In genomic region chr5:34041247-34041972, GRCh38 we compare ENCODE assay signal across 28 cellular contexts. TPM values are rescaled to one million over a fixed set of nuclear protein-coding genes. Genes with fewer than 3 reads are reported as not detected.
A peak's percentile ranks its signal among the peaks of the same experiment; 100 is the strongest.
DNase-seq lines count a peak whose midpoint lies in the region; ATAC-seq, FAIRE-seq and TF ChIP-seq lines count a peak whose summit lies in the region.
"Had no signal": no experiment of that assay in that cellular context is flagged by ENCODE, and none has a peak within 500 bp of the region (broad histone marks: within the 10 kb centered on the region; RNA-seq: fewer than 3 reads in every experiment).

No MANE protein-coding gene starts in this region.

- H3K36me3 Mint-ChIP-seq in natural killer cell treated with Interleukin-12 subunit alpha and Interleukin-12 subunit beta and Interleukin-15 and Interleukin-18, amount 100 ng/mL, for 72 hours = no peaks in the 10 kb centered on the region
- no peaks in the 10 kb centered on the region for H3K36me3 Mint-ChIP-seq in natural killer cell
- H3K36me3 Mint-ChIP-seq: neural progenitor cell had no signal

- no peaks in the 10 kb centered on the region for H3K9me1 ChIP-seq in endothelial cell of umbilical vein (replicated peaks; ENCODE audit: control insufficient read depth, extremely low read depth, insufficient read depth, low read length)

- H2AFZ ChIP-seq in endothelial cell of umbilical vein (ENCODE audit: low read depth, low read length) = no peak overlapping the region
- H2AFZ ChIP-seq: neural progenitor cell had no signal

- BruUV-seq in endothelial cell of umbilical vein (replicated peaks; lab: Mats Ljungman, UMichigan) = no TSS peak

- no peak for TF ChIP-seq POLR2A in endothelial cell of umbilical vein (IDR thresholded peaks at IDR 0.05; ENCODE audit: low read depth, low read length)

- intact Hi-C loops in natural killer cell (cut with micrococcal nuclease) (no loop called here), endothelial cell of umbilical vein (cut with micrococcal nuclease) (no loop called here), left cardiac atrium (cut with DNase I) (no loop called here)

- H3K27me3 ChIP-seq in endothelial cell of umbilical vein (ENCODE audit: control insufficient read depth in 2 of 2, insufficient read depth in 2 of 2, low read length in 2 of 2) = no peaks in the 10 kb centered on the region
- H3K27me3 ChIP-seq: neural progenitor cell, tibial artery had no signal

- FAIRE-seq in endothelial cell of umbilical vein (lab: Jason Lieb, UNC) = peak; percentile 59
- FAIRE-seq: K562 had no signal

- H3K4me1 Mint-ChIP-seq in natural killer cell treated with Interleukin-12 subunit alpha and Interleukin-12 subunit beta and Interleukin-15 and Interleukin-18, amount 100 ng/mL, for 72 hours (ENCODE audit: low read depth in 2 of 2) = peaks cover 49% of the 10 kb centered on the region in 2 donors
- H3K4me1 Mint-ChIP-seq in natural killer cell = peaks cover 56 to 64% of the 10 kb centered on the region in 2 donors

- no peaks in the 10 kb centered on the region for H3K9me3 Mint-ChIP-seq in natural killer cell treated with Interleukin-12 subunit alpha and Interleukin-12 subunit beta and Interleukin-15 and Interleukin-18, amount 100 ng/mL, for 72 hours
- no peaks in the 10 kb centered on the region for H3K9me3 Mint-ChIP-seq in natural killer cell
- H3K9me3 Mint-ChIP-seq: activated naive CD8-positive, alpha-beta T cell treated with anti-CD3 and anti-CD28 coated beads, Interleukin-2, amount 50 U/mL, for 24 hours; CD4-positive, alpha-beta memory T cell; stimulated activated naive CD8-positive, alpha-beta T cell treated with anti-CD3 and anti-CD28 coated beads, Interleukin-15, Interleukin-2, amounts not matched to agents 100 ng/mL and 50 ng/mL, for 24 hours had no signal

- H4K20me1 ChIP-seq in endothelial cell of umbilical vein (replicated peaks; ENCODE audit: control insufficient read depth, extremely low read depth, insufficient read depth, low read length) = no peaks in the 10 kb centered on the region

- H3K27ac Mint-ChIP-seq in natural killer cell treated with Interleukin-12 subunit alpha and Interleukin-12 subunit beta and Interleukin-15 and Interleukin-18, amount 100 ng/mL, for 72 hours = peak overlapping the region; percentile 26 to 90
- peak overlapping the region in 1 of 2 donors; percentile 93 for H3K27ac Mint-ChIP-seq in natural killer cell
- H3K27ac Mint-ChIP-seq: activated CD8-positive, alpha-beta T cell treated with anti-CD3 and anti-CD28 coated beads, Interleukin-2, amount 10 ng/mL, durations not matched to agents 7 days and 5 days; activated naive CD8-positive, alpha-beta T cell treated with anti-CD3 and anti-CD28 coated beads, Interleukin-2, amount 50 U/mL, for 24 hours; neural progenitor cell; stimulated activated naive CD8-positive, alpha-beta T cell treated with anti-CD3 and anti-CD28 coated beads, Interleukin-15, Interleukin-2, amounts not matched to agents 100 ng/mL and 50 ng/mL, for 24 hours; T-helper 17 cell had no signal

- CTCF ChIA-PET in endothelial cell of umbilical vein (lab: Charles Lee) = no interaction called here
- CTCF ChIA-PET in GM10248 (lab: Yijun Ruan, JAX) = interaction anchor here (1.5 kb wide), 1 partner anchor 19 kb away, joined by 5 read pairs; no protein-coding TSS in a partner anchor

- H3K9ac ChIP-seq in endothelial cell of umbilical vein (replicated peaks; ENCODE audit: extremely low read depth, insufficient read depth, low read length) = no peak overlapping the region
- H3K9ac ChIP-seq: neural progenitor cell, SK-N-SH had no signal

- TF ChIP-seq CTCF in natural killer cell (IDR thresholded peaks at IDR 0.05) = no peak
- TF ChIP-seq CTCF in endothelial cell of umbilical vein (IDR thresholded peaks at IDR 0.05; ENCODE audit: extremely low read depth in 1 of 2, insufficient read depth in 1 of 2, low read depth in 1 of 2, low read length in 2 of 2) = no peak
- TF ChIP-seq CTCF in GM10248 (IDR thresholded peaks at IDR 0.05; ENCODE audit: control extremely low read depth, extremely low read depth, low read depth, missing control alignments) = no peak

- H3K4me3 ChIP-seq in endothelial cell of umbilical vein (replicated peaks in 1 of 3; ENCODE audit: insufficient read depth in 1 of 3, low read depth in 1 of 3, low read length in 3 of 3) = no peak overlapping the region
- H3K4me3 ChIP-seq: K562, neural progenitor cell, tibial artery had no signal

- no peak overlapping the region for H3K27ac ChIP-seq in endothelial cell of umbilical vein (ENCODE audit: insufficient read depth, low read depth, low read length)
- H3K27ac ChIP-seq: 22Rv1, neural progenitor cell, tibial artery had no signal

- no peak for DNase-seq in natural killer cell treated with Interleukin-12 subunit alpha and Interleukin-12 subunit beta and Interleukin-15 and Interleukin-18, amount 100 ng/mL, for 72 hours (ENCODE audit: low spot score)
- DNase-seq in natural killer cell (no peak), endothelial cell of umbilical vein (ENCODE audit: low read depth, low spot score) (no peak), GM10248 (ENCODE audit: extremely low spot score) (no peak), A172 (ENCODE audit: low spot score) (no peak), left cardiac atrium (no peak)
- no peak for DNase-seq in activated CD8-positive, alpha-beta memory T cell treated with anti-CD3 and anti-CD28 coated beads, Interleukin-2, amount 50 U/mL, for 4 hours
- DNase-seq: activated CD8-positive, alpha-beta T cell treated with anti-CD3 and anti-CD28 coated beads, Interleukin-2, amount 10 ng/mL, durations not matched to agents 7 days and 5 days; activated gamma-delta T cell treated with Interleukin-2 at 50 U/mL for 16 hours; activated naive CD8-positive, alpha-beta T cell treated with anti-CD3 and anti-CD28 coated beads, Interleukin-2, amount 50 U/mL, for 24 hours; CD4-positive, alpha-beta memory T cell; NCI-H1417 treated with DMSO at 0.1 percent for 48 hours; NCI-H2107; NCI-H446; NCI-H82; SK-N-SH; stimulated activated CD4-positive, alpha-beta T cell treated with anti-CD3 and anti-CD28 coated beads, Interleukin-15, amount 100 ng/mL, for 24 hours; T-helper 17 cell had no signal

- no peak for ATAC-seq in natural killer cell treated with Interleukin-12 subunit alpha and Interleukin-12 subunit beta and Interleukin-15 and Interleukin-18, amount 100 ng/mL, for 72 hours
- no peak for ATAC-seq in natural killer cell
- ATAC-seq in HG03135 (IDR thresholded peaks at IDR 0.05; ENCODE audit: unreplicated experiment) = peak; percentile 70
- ATAC-seq in left cardiac atrium = no peak
- ATAC-seq: activated CD8-positive, alpha-beta T cell treated with anti-CD3 and anti-CD28 coated beads, Interleukin-2, amount 10 ng/mL, durations not matched to agents 7 days and 5 days; activated naive CD8-positive, alpha-beta T cell treated with anti-CD3 and anti-CD28 coated beads, Interleukin-2, amount 50 U/mL, for 24 hours; esophagus mucosa; K562; T-helper 17 cell had no signal

- peaks cover 25% of the 10 kb centered on the region for H3K4me1 ChIP-seq in endothelial cell of umbilical vein (ENCODE audit: control insufficient read depth, extremely low read depth, insufficient read depth, low read length)

- no peaks in the 10 kb centered on the region for H3K36me3 ChIP-seq in endothelial cell of umbilical vein (ENCODE audit: control insufficient read depth in 2 of 2, extremely low read depth in 1 of 2, insufficient read depth in 2 of 2, low read length in 2 of 2)
- H3K36me3 ChIP-seq: neural progenitor cell, tibial artery had no signal

- no peaks in the 10 kb centered on the region for H3K79me2 ChIP-seq in endothelial cell of umbilical vein (ENCODE audit: control insufficient read depth, insufficient read depth, low read length)

- H3K4me3 Mint-ChIP-seq in natural killer cell treated with Interleukin-12 subunit alpha and Interleukin-12 subunit beta and Interleukin-15 and Interleukin-18, amount 100 ng/mL, for 72 hours = no peak overlapping the region
- H3K4me3 Mint-ChIP-seq in natural killer cell = no peak overlapping the region
- H3K4me3 Mint-ChIP-seq: activated CD8-positive, alpha-beta T cell treated with anti-CD3 and anti-CD28 coated beads, Interleukin-2, amount 10 ng/mL, durations not matched to agents 7 days and 5 days; activated naive CD8-positive, alpha-beta T cell treated with anti-CD3 and anti-CD28 coated beads, Interleukin-2, amount 50 U/mL, for 24 hours; CD4-positive, alpha-beta memory T cell; neural progenitor cell; stimulated activated naive CD8-positive, alpha-beta T cell treated with anti-CD3 and anti-CD28 coated beads, Interleukin-15, Interleukin-2, amounts not matched to agents 100 ng/mL and 50 ng/mL, for 24 hours; T-helper 17 cell had no signal

- H3K4me2 ChIP-seq in endothelial cell of umbilical vein (ENCODE audit: insufficient read depth, low read length) = peak overlapping the region; percentile 72
- H3K4me2 ChIP-seq: neural progenitor cell, SK-N-SH had no signal

- H3K27me3 Mint-ChIP-seq in natural killer cell treated with Interleukin-12 subunit alpha and Interleukin-12 subunit beta and Interleukin-15 and Interleukin-18, amount 100 ng/mL, for 72 hours = no peaks in the 10 kb centered on the region
- no peaks in the 10 kb centered on the region for H3K27me3 Mint-ChIP-seq in natural killer cell (ENCODE audit: low read depth in 2 of 2)
- H3K27me3 Mint-ChIP-seq: activated naive CD8-positive, alpha-beta T cell treated with anti-CD3 and anti-CD28 coated beads, Interleukin-2, amount 50 U/mL, for 24 hours; CD4-positive, alpha-beta memory T cell; stimulated activated naive CD8-positive, alpha-beta T cell treated with anti-CD3 and anti-CD28 coated beads, Interleukin-15, Interleukin-2, amounts not matched to agents 100 ng/mL and 50 ng/mL, for 24 hours; T-helper 17 cell had no signal

- no peaks in the 10 kb centered on the region for H3K9me3 ChIP-seq in endothelial cell of umbilical vein (replicated peaks; ENCODE audit: control insufficient read depth, insufficient read depth, low read length)
- H3K9me3 ChIP-seq: SK-N-SH, tibial artery had no signal

- POLR2A ChIA-PET in endothelial cell of umbilical vein (lab: Charles Lee) (no interaction called here), GM10248 (lab: Yijun Ruan, JAX) (interaction anchor here (0.7 kb wide), 1 partner anchor 209 kb away, joined by 5 read pairs; no protein-coding TSS in a partner anchor)

- dilution Hi-C loops in endothelial cell of umbilical vein (cut with MboI; ENCODE audit: extremely low pct_ligation_motif_present, low sequenced_read_pairs) = no loop called here

RNA-seq across cellular contexts. Expression of gene C1QTNF3, which starts 1.6 kb away (rescaled TPM):
- total RNA-seq in natural killer cell treated with Interleukin-12 subunit alpha and Interleukin-12 subunit beta and Interleukin-15 and Interleukin-18, amount 100 ng/mL, for 72 hours = 1 to 10 TPM; 3.2 to 4.6 TPM
- total RNA-seq in natural killer cell (10 to 100 TPM; 10.5 to 11.4 (median 11.3) TPM), endothelial cell of umbilical vein (1.6 and 2.0 TPM in 2 replicates), left cardiac atrium (1 to 10 TPM; 2.4 to 2.5 TPM)
- polyA plus RNA-seq in endothelial cell of umbilical vein = 1.3 and 1.6 TPM in 2 replicates
- 0.44 and 0.47 TPM in 2 replicates for polyA plus RNA-seq in endothelial cell of umbilical vein (2011; cell fraction: cytosol; rRNA removed)
- 10.1 and 11.1 TPM in 2 replicates for polyA plus RNA-seq in endothelial cell of umbilical vein (2011; cell fraction: nucleus; rRNA removed)
- 0.11 and 0.99 TPM in 2 replicates for polyA plus RNA-seq in endothelial cell of umbilical vein (2012)
- 2.0 and 8.7 TPM in 2 replicates for polyA minus RNA-seq in endothelial cell of umbilical vein
- polyA minus RNA-seq in endothelial cell of umbilical vein (2011; cell fraction: cytosol; rRNA and poly(A)+ RNA removed) = not detected
- 3.9 and 5.3 TPM in 2 replicates for polyA minus RNA-seq in endothelial cell of umbilical vein (2011; cell fraction: nucleus; rRNA and poly(A)+ RNA removed)
- not detected in 2 replicates for total RNA-seq in A172 (2014; rRNA removed; shearing (Covaris generic))

RNA-seq across cellular contexts. Expression of gene AMACR, which starts 33.6 kb away (rescaled TPM):
- 1 to 10 TPM; 5.1 to 5.8 TPM for total RNA-seq in natural killer cell treated with Interleukin-12 subunit alpha and Interleukin-12 subunit beta and Interleukin-15 and Interleukin-18, amount 100 ng/mL, for 72 hours
- 1 to 10 TPM; 2.7 to 3.8 (median 2.9) TPM for total RNA-seq in natural killer cell
- 8.3 and 8.7 TPM in 2 replicates for total RNA-seq in endothelial cell of umbilical vein
- polyA plus RNA-seq in endothelial cell of umbilical vein = 6.7 and 7.1 TPM in 2 replicates
- 7.2 and 7.7 TPM in 2 replicates for polyA plus RNA-seq in endothelial cell of umbilical vein (2011; cell fraction: cytosol; rRNA removed)
- 3.7 and 4.0 TPM in 2 replicates for polyA plus RNA-seq in endothelial cell of umbilical vein (2011; cell fraction: nucleus; rRNA removed)
- 5.8 and 8.9 TPM in 2 replicates for polyA plus RNA-seq in endothelial cell of umbilical vein (2012)
- polyA minus RNA-seq in endothelial cell of umbilical vein = 5.3 and 6.1 TPM in 2 replicates
- polyA minus RNA-seq in endothelial cell of umbilical vein (2011; cell fraction: cytosol; rRNA and poly(A)+ RNA removed) = 7.9 TPM
- polyA minus RNA-seq in endothelial cell of umbilical vein (2011; cell fraction: nucleus; rRNA and poly(A)+ RNA removed) = 2.1 and 2.6 TPM in 2 replicates
- 16.7 and 25.1 TPM in 2 replicates for total RNA-seq in A172 (2014; rRNA removed; shearing (Covaris generic))
- 10 to 100 TPM in 1 of 2 donors, 1 to 10 TPM in 1; 7.3 to 10.3 TPM for total RNA-seq in left cardiac atrium

RNA-seq across cellular contexts. Expression of gene SLC45A2, which starts 56.9 kb away (rescaled TPM):
- total RNA-seq in natural killer cell treated with Interleukin-12 subunit alpha and Interleukin-12 subunit beta and Interleukin-15 and Interleukin-18, amount 100 ng/mL, for 72 hours = under 1 TPM in 1 of 2 donors, not detected in 1; 0.56 TPM
- not detected for total RNA-seq in natural killer cell
- not detected in 2 replicates for total RNA-seq in endothelial cell of umbilical vein
- not detected in 2 replicates for polyA plus RNA-seq in endothelial cell of umbilical vein
- not detected in 2 replicates for polyA plus RNA-seq in endothelial cell of umbilical vein (2011; cell fraction: cytosol; rRNA removed)
- 0.24 TPM in 1 of 2 replicates, not detected in the other for polyA plus RNA-seq in endothelial cell of umbilical vein (2011; cell fraction: nucleus; rRNA removed)
- not detected in 2 replicates for polyA plus RNA-seq in endothelial cell of umbilical vein (2012)
- 0.68 TPM in 1 of 2 replicates, not detected in the other for polyA minus RNA-seq in endothelial cell of umbilical vein
- polyA minus RNA-seq in endothelial cell of umbilical vein (2011; cell fraction: cytosol; rRNA and poly(A)+ RNA removed) = not detected
- polyA minus RNA-seq in endothelial cell of umbilical vein (2011; cell fraction: nucleus; rRNA and poly(A)+ RNA removed) = 0.29 and 1.1 TPM in 2 replicates
- total RNA-seq in A172 (2014; rRNA removed; shearing (Covaris generic)) = not detected in 2 replicates
- under 1 TPM; 0.15 to 0.16 TPM for total RNA-seq in left cardiac atrium
- total RNA-seq: CD4-positive, alpha-beta memory T cell; esophagus mucosa; HT-29; MCF 10A; posterior vena cava; T-helper 17 cell had no signal
- polyA plus RNA-seq: CD4-positive, alpha-beta memory T cell had no signal
